In genomic region chr12:11486623-11487444, GRCh38 we compare ENCODE assay signal across 8 cellular contexts.
A peak's percentile ranks its signal among the peaks of the same experiment; 100 is the strongest.
DNase-seq lines count a peak whose midpoint lies in the region; ATAC-seq and TF ChIP-seq lines count a peak whose summit lies in the region.

No MANE protein-coding gene starts in this region.

- H3K27me3 Mint-ChIP-seq in activated naive CD8-positive, alpha-beta T cell treated with anti-CD3 and anti-CD28 coated beads, Interleukin-2, amount 50 U/mL, for 24 hours: no peaks in the 10 kb centered on the region

- peaks cover 4% of the 10 kb centered on the region for H3K4me1 Mint-ChIP-seq in activated naive CD8-positive, alpha-beta T cell treated with anti-CD3 and anti-CD28 coated beads, Interleukin-2, amount 50 U/mL, for 24 hours

- no peaks in the 10 kb centered on the region for H3K9me3 ChIP-seq in heart left ventricle

- DNase-seq in GM06990 (ENCODE audit: extremely low read depth, insufficient read length) (peak; percentile 40), NCI-H1436 (lab: John Stamatoyannopoulos, UW) (peak; percentile 78), SW480 (ENCODE audit: low spot score) (peak; percentile 83), heart left ventricle (peak; percentile 63 to 74 (median 74)), renal cortical epithelial cell (ENCODE audit: low read depth) (peak; percentile 80), 8988T (no peak)
- DNase-seq in activated naive CD8-positive, alpha-beta T cell treated with anti-CD3 and anti-CD28 coated beads, Interleukin-2, amount 50 U/mL, for 24 hours: peak; percentile 79

- WGBS in heart left ventricle, 4 donors: 25 to 27% (median 25%) methylated on average over 13 of the region's 13 CpGs

- H3K36me3 ChIP-seq in GM06990 (ENCODE audit: control insufficient read depth, insufficient read depth, low read length) (no peaks in the 10 kb centered on the region), heart left ventricle (no peaks in the 10 kb centered on the region)

- no peak overlapping the region for H3K27ac Mint-ChIP-seq in activated naive CD8-positive, alpha-beta T cell treated with anti-CD3 and anti-CD28 coated beads, Interleukin-2, amount 50 U/mL, for 24 hours

- no peak for TF ChIP-seq POLR2A in heart left ventricle (IDR thresholded peaks at IDR 0.05)

- TF ChIP-seq CTCF in GM06990 (IDR thresholded peaks at IDR 0.05; ENCODE audit: insufficient read depth, low read length, poor library complexity, severe bottlenecking) (peak; percentile 92), heart left ventricle (IDR thresholded peaks at IDR 0.05) (peak; percentile 89 to 99 (median 96))

- intact Hi-C loops in heart left ventricle (cut with DNase I): loop anchor here (1.0 to 10.0 kb wide), 12 partner anchors 252 to 716 kb away; no protein-coding TSS in a partner anchor

- H3K9me3 Mint-ChIP-seq in activated naive CD8-positive, alpha-beta T cell treated with anti-CD3 and anti-CD28 coated beads, Interleukin-2, amount 50 U/mL, for 24 hours: no peaks in the 10 kb centered on the region

- no peaks in the 10 kb centered on the region for H3K36me3 Mint-ChIP-seq in activated naive CD8-positive, alpha-beta T cell treated with anti-CD3 and anti-CD28 coated beads, Interleukin-2, amount 50 U/mL, for 24 hours (ENCODE audit: low read depth)

- H3K27ac ChIP-seq in heart left ventricle: no peak overlapping the region

- H3K4me3 ChIP-seq in GM06990 (replicated peaks; ENCODE audit: low read depth, low read length) (no peak overlapping the region), heart left ventricle (no peak overlapping the region)

- no peaks in the 10 kb centered on the region for H3K27me3 ChIP-seq in GM06990 (replicated peaks; ENCODE audit: control insufficient read depth, insufficient read depth, low read length)
- H3K27me3 ChIP-seq in heart left ventricle: no peaks in the 10 kb centered on the region

- ATAC-seq in HG02588 (IDR thresholded peaks at IDR 0.05; ENCODE audit: unreplicated experiment) (peak; percentile 77), heart left ventricle (peak in 3 of 4 donors; percentile 69 to 84 (median 75))
- peak; percentile 65 for ATAC-seq in activated naive CD8-positive, alpha-beta T cell treated with anti-CD3 and anti-CD28 coated beads, Interleukin-2, amount 50 U/mL, for 24 hours

- H3K4me3 Mint-ChIP-seq in activated naive CD8-positive, alpha-beta T cell treated with anti-CD3 and anti-CD28 coated beads, Interleukin-2, amount 50 U/mL, for 24 hours: no peak overlapping the region

- H3K4me1 ChIP-seq in heart left ventricle: peaks cover 0 to 3% (median 0%) of the 10 kb centered on the region in 12 donors
